2 cellular contexts compared by ENCODE assay signal in genomic region chr13:94608586-94608985, GRCh38.
A peak's percentile ranks its signal among the peaks of the same experiment; 100 is the strongest.
TF ChIP-seq lines count a peak whose summit lies in the region.

No MANE protein-coding gene starts in this region.

TF ChIP-seq in liver, 16 proteins besides CTCF, POLR2A, EP300 and RAD21:
- TF ChIP-seq RXRA (IDR thresholded peaks at IDR 0.05) (peak; percentile 69 to 74), REST (IDR thresholded peaks at IDR 0.05) (no peak), HNF4A (conservative IDR thresholded peaks at IDR 0.05) (peak in 1 of 2 donors; percentile 9), SP1 (IDR thresholded peaks at IDR 0.05) (peak; percentile 9)

TF ChIP-seq in HepG2, 621 proteins besides CTCF, POLR2A, EP300 and RAD21:
- TF ChIP-seq ZNF350 (CRISPR knock-in tag; IDR thresholded peaks at IDR 0.05; ENCODE audit: borderline replicate concordance, low read depth) (no peak), IKZF4 (CRISPR knock-in tag; IDR thresholded peaks at IDR 0.05; ENCODE audit: borderline replicate concordance, low read depth, not compliant biosample characterization) (no peak), ETV5 (CRISPR knock-in tag; IDR thresholded peaks at IDR 0.05; ENCODE audit: borderline replicate concordance) (no peak), FOXA3 (CRISPR knock-in tag; IDR thresholded peaks at IDR 0.05) (no peak), MBD4 (IDR thresholded peaks at IDR 0.05; ENCODE audit: borderline replicate concordance, low read length) (no peak), ZNF720 (CRISPR knock-in tag; IDR thresholded peaks at IDR 0.05) (no peak), ZFP36L2 (CRISPR knock-in tag; IDR thresholded peaks at IDR 0.05) (no peak), ZSCAN25 (CRISPR knock-in tag; IDR thresholded peaks at IDR 0.05) (no peak), ZNF678 (CRISPR knock-in tag; IDR thresholded peaks at IDR 0.05) (no peak), ZNF446 (CRISPR knock-in tag; IDR thresholded peaks at IDR 0.05) (no peak)
- TF ChIP-seq, protein P1, sequence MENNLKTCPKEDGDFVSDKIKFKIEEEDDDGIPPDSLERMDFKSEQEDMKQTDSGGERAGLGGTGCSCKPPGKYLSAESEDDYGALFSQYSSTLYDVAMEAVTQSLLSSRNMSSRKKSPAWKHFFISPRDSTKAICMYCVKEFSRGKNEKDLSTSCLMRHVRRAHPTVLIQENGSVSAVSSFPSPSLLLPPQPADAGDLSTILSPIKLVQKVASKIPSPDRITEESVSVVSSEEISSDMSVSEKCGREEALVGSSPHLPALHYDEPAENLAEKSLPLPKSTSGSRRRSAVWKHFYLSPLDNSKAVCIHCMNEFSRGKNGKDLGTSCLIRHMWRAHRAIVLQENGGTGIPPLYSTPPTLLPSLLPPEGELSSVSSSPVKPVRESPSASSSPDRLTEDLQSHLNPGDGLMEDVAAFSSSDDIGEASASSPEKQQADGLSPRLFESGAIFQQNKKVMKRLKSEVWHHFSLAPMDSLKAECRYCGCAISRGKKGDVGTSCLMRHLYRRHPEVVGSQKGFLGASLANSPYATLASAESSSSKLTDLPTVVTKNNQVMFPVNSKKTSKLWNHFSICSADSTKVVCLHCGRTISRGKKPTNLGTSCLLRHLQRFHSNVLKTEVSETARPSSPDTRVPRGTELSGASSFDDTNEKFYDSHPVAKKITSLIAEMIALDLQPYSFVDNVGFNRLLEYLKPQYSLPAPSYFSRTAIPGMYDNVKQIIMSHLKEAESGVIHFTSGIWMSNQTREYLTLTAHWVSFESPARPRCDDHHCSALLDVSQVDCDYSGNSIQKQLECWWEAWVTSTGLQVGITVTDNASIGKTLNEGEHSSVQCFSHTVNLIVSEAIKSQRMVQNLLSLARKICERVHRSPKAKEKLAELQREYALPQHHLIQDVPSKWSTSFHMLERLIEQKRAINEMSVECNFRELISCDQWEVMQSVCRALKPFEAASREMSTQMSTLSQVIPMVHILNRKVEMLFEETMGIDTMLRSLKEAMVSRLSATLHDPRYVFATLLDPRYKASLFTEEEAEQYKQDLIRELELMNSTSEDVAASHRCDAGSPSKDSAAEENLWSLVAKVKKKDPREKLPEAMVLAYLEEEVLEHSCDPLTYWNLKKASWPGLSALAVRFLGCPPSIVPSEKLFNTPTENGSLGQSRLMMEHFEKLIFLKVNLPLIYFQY (CRISPR knock-in tag; IDR thresholded peaks at IDR 0.05; ENCODE audit: borderline replicate concordance): no peak
